Comparison of ENCODE assay signal across 15 cellular contexts in genomic region chr7:54409917-54410316, GRCh38.
DNase-seq lines count a peak whose midpoint lies in the region; ATAC-seq and TF ChIP-seq lines count a peak whose summit lies in the region.
"Had no signal": no experiment of that assay in that cellular context is flagged by ENCODE, and none has a peak within 500 bp of the region (broad histone marks: within the 10 kb centered on the region; RNA-seq: fewer than 3 reads in every experiment).

No MANE protein-coding gene starts in this region.

- H3K9me3 Mint-ChIP-seq in activated T-cell treated with anti-CD3 and anti-CD28 coated beads, Interleukin-2, amount 50 U/mL, for 72 hours, result peaks cover 11 to 18% of the 10 kb centered on the region in 2 donors

- H2BK12ac ChIP-seq in trophoblast cell (ENCODE audit: low read length), result no peak overlapping the region

- H2AK5ac ChIP-seq in trophoblast cell (ENCODE audit: low read length), result no peak overlapping the region

- 73% methylated on average over 3 of the region's 3 CpGs for WGBS in right cardiac atrium
- no CpG with 5 or more reads among the region's 3 CpGs for WGBS in trophoblast cell (ENCODE audit: extremely low coverage, insufficient coverage, insufficient read length)

- H3K4me2 ChIP-seq in trophoblast cell (ENCODE audit: low read length), result no peak overlapping the region

- no peak overlapping the region for H2BK120ac ChIP-seq in trophoblast cell (ENCODE audit: insufficient read depth, low read length, poor library complexity)

- H3K4ac ChIP-seq in trophoblast cell (ENCODE audit: low read depth, low read length), result no peak overlapping the region

- H3K79me1 ChIP-seq in trophoblast cell (ENCODE audit: low read length), result no peaks in the 10 kb centered on the region

- H3K27me3 ChIP-seq in right cardiac atrium (ENCODE audit: control insufficient read depth, insufficient read depth) (no peaks in the 10 kb centered on the region), right atrium auricular region (no peaks in the 10 kb centered on the region), lower lobe of right lung (ENCODE audit: low read depth) (no peaks in the 10 kb centered on the region), trophoblast cell (ENCODE audit: insufficient read depth, low read length) (no peaks in the 10 kb centered on the region)

- H3K18ac ChIP-seq in trophoblast cell (ENCODE audit: low read length), result no peak overlapping the region

- H3K27me3 Mint-ChIP-seq in activated T-cell treated with anti-CD3 and anti-CD28 coated beads, Interleukin-2, amount 50 U/mL, for 72 hours (ENCODE audit: low read depth), result no peaks in the 10 kb centered on the region
- H3K27me3 Mint-ChIP-seq: CD4-positive, alpha-beta memory T cell had no signal

- H3K27ac Mint-ChIP-seq in activated T-cell treated with anti-CD3 and anti-CD28 coated beads, Interleukin-2, amount 50 U/mL, for 72 hours, result no peak overlapping the region
- H3K27ac Mint-ChIP-seq: CD4-positive, alpha-beta memory T cell had no signal

- H2AFZ ChIP-seq in trophoblast cell (ENCODE audit: insufficient read depth, low read length, poor library complexity), result no peak overlapping the region

- H3K4me1 ChIP-seq in right cardiac atrium (ENCODE audit: control insufficient read depth, insufficient read depth, low read length) (no peaks in the 10 kb centered on the region), right atrium auricular region (no peaks in the 10 kb centered on the region), lower lobe of right lung (no peaks in the 10 kb centered on the region), trophoblast cell (ENCODE audit: control insufficient read depth in 1 of 2, insufficient read depth in 2 of 2, low read length in 2 of 2) (no peaks in the 10 kb centered on the region)

- no peaks in the 10 kb centered on the region for H3K36me3 ChIP-seq in right atrium auricular region
- no peaks in the 10 kb centered on the region for H3K36me3 ChIP-seq in lower lobe of right lung
- no peaks in the 10 kb centered on the region for H3K36me3 ChIP-seq in trophoblast cell (ENCODE audit: control insufficient read depth in 1 of 2, insufficient read depth in 2 of 2, low read length in 2 of 2)

- ATAC-seq in right cardiac atrium (no peak), lower lobe of right lung (no peak)
- no peak for ATAC-seq in activated T-cell treated with anti-CD3 and anti-CD28 coated beads, Interleukin-2, amount 50 U/mL, for 72 hours (replicated peaks in 1 of 2)

- no peak overlapping the region for H3K23ac ChIP-seq in trophoblast cell (ENCODE audit: low read length)

- no peak overlapping the region for H4K8ac ChIP-seq in trophoblast cell (ENCODE audit: low read depth, low read length)

- H3K4me3 ChIP-seq in right cardiac atrium (ENCODE audit: low read length), result no peak overlapping the region
- no peak overlapping the region for H3K4me3 ChIP-seq in right atrium auricular region
- H3K4me3 ChIP-seq in lower lobe of right lung, result no peak overlapping the region
- H3K4me3 ChIP-seq in trophoblast cell (ENCODE audit: low read depth, low read length), result no peak overlapping the region

- H3K36me3 Mint-ChIP-seq in activated T-cell treated with anti-CD3 and anti-CD28 coated beads, Interleukin-2, amount 50 U/mL, for 72 hours (ENCODE audit: insufficient read depth in 2 of 2), result no peaks in the 10 kb centered on the region
- H3K36me3 Mint-ChIP-seq: CD4-positive, alpha-beta memory T cell had no signal

- H3K14ac ChIP-seq in trophoblast cell (ENCODE audit: low read length), result no peak overlapping the region

- no peak overlapping the region for H4K12ac ChIP-seq in trophoblast cell (ENCODE audit: low read depth, low read length)

- no peak overlapping the region for H3K4me3 Mint-ChIP-seq in activated T-cell treated with anti-CD3 and anti-CD28 coated beads, Interleukin-2, amount 50 U/mL, for 72 hours
- H3K4me3 Mint-ChIP-seq: CD4-positive, alpha-beta memory T cell had no signal

- peak in 2 of 3 donors; percentile 10 to 32 for DNase-seq in right cardiac atrium
- no peak for DNase-seq in right atrium auricular region (ENCODE audit: low spot score)
- peak; percentile 13 for DNase-seq in lower lobe of right lung
- DNase-seq in trophoblast cell, result no peak
- no peak for DNase-seq in stimulated activated CD4-positive, alpha-beta T cell treated with anti-CD3 and anti-CD28 coated beads, Interleukin-2, amount 100 ng/mL, for 24 hours
- DNase-seq in activated T-cell treated with anti-CD3 and anti-CD28 coated beads, Interleukin-2, amount 50 U/mL, for 72 hours, result no peak
- DNase-seq: C1 segment of cervical spinal cord; Calu3; CD4-positive, alpha-beta memory T cell; COR-L47; DMS53; DMS79 treated with DMSO at 0.1 percent for 48 hours; GOT3; H7; HCEC 1CT had no signal

- H4K91ac ChIP-seq in trophoblast cell (ENCODE audit: low read depth, low read length), result no peak overlapping the region

- H3K27ac ChIP-seq in right cardiac atrium (ENCODE audit: low read length) (no peak overlapping the region), right atrium auricular region (no peak overlapping the region), lower lobe of right lung (no peak overlapping the region), trophoblast cell (ENCODE audit: low read depth, low read length) (no peak overlapping the region)

- H3K79me2 ChIP-seq in trophoblast cell (ENCODE audit: control insufficient read depth, insufficient read depth, low read length, poor library complexity), result no peaks in the 10 kb centered on the region

- intact Hi-C loops in right cardiac atrium (cut with DNase I) (no loop called here), lower lobe of right lung (cut with DNase I) (no loop called here)

- no peaks in the 10 kb centered on the region for H3K4me1 Mint-ChIP-seq in activated T-cell treated with anti-CD3 and anti-CD28 coated beads, Interleukin-2, amount 50 U/mL, for 72 hours (ENCODE audit: low read depth)
- H3K4me1 Mint-ChIP-seq: CD4-positive, alpha-beta memory T cell had no signal

- TF ChIP-seq CTCF in right atrium auricular region (IDR thresholded peaks at IDR 0.05) (no peak), lower lobe of right lung (IDR thresholded peaks at IDR 0.05) (no peak)

- H3K9ac ChIP-seq in trophoblast cell (ENCODE audit: low read length), result peak overlapping the region; percentile 65

- H3K9me3 ChIP-seq in right cardiac atrium (ENCODE audit: control insufficient read depth, low read length) (no peaks in the 10 kb centered on the region), right atrium auricular region (peaks cover 0 to 28% of the 10 kb centered on the region in 2 donors), lower lobe of right lung (peaks cover 10% of the 10 kb centered on the region), trophoblast cell (ENCODE audit: insufficient read depth, low read depth, low read length) (peaks cover 2% of the 10 kb centered on the region)

- no peak overlapping the region for H2BK5ac ChIP-seq in trophoblast cell (ENCODE audit: low read depth, low read length, poor library complexity)

Comparison
In these comparisons a context has a peak if more than half of its experiments do, and no peak if none do; other contexts are left out.
1. DNase-seq: peak in right cardiac atrium (2 of 3) and lower lobe of right lung (single experiment); none in right atrium auricular region (single experiment), trophoblast cell (0 of 2), stimulated activated CD4-positive, alpha-beta T cell treated with anti-CD3 and anti-CD28 coated beads, Interleukin-2, amount 100 ng/mL, for 24 hours (0 of 2) and activated T-cell treated with anti-CD3 and anti-CD28 coated beads, Interleukin-2, amount 50 U/mL, for 72 hours (0 of 2).